In genomic region chr9:90219548-90220118, GRCh38 we compare ENCODE assay signal across 8 cellular contexts.
A peak's percentile ranks its signal among the peaks of the same experiment; 100 is the strongest.
DNase-seq lines count a peak whose midpoint lies in the region; ATAC-seq, FAIRE-seq and TF ChIP-seq lines count a peak whose summit lies in the region.

No MANE protein-coding gene starts in this region.

- no peaks in the 10 kb centered on the region for H3K9me3 Mint-ChIP-seq in activated CD8-positive, alpha-beta memory T cell treated with anti-CD3 and anti-CD28 coated beads, Interleukin-2, amount 10 ng/mL, durations not matched to agents 7 days and 5 days (ENCODE audit: low read depth)

- H3K27ac ChIP-seq in kidney (ENCODE audit: low read depth in 2 of 2, low read length in 2 of 2) (no peak overlapping the region), tibial nerve (no peak overlapping the region)

- CTCF ChIA-PET in activated CD8-positive, alpha-beta memory T cell treated with anti-CD3 and anti-CD28 coated beads, Interleukin-2, amount 10 ng/mL, durations not matched to agents 7 days and 5 days (lab: Charles Lee), result no interaction called here

- no peaks in the 10 kb centered on the region for H3K36me3 ChIP-seq in kidney (ENCODE audit: control insufficient read depth in 1 of 2, insufficient read depth in 2 of 2, low read length in 2 of 2)
- no peaks in the 10 kb centered on the region for H3K36me3 ChIP-seq in tibial nerve

- intact Hi-C loops in kidney (cut with DNase I), result no loop called here

- DNase-seq in activated CD8-positive, alpha-beta memory T cell treated with anti-CD3 and anti-CD28 coated beads, Interleukin-2, amount 10 ng/mL, durations not matched to agents 7 days and 5 days, result peak; percentile 48
- DNase-seq in activated CD8-positive, alpha-beta memory T cell treated with anti-CD3 and anti-CD28 coated beads for 24 hours, result no peak
- DNase-seq in activated CD8-positive, alpha-beta memory T cell treated with anti-CD3 and anti-CD28 coated beads, Interleukin-2, amount 50 U/mL, for 48 hours, result peak; percentile 61
- DNase-seq in kidney (peak; percentile 77), tibial nerve (ENCODE audit: low spot score in 2 of 2) (peak in 1 of 2 donors; percentile 15), cerebellar nuclear complex (lab: John Stamatoyannopoulos, UW) (no peak)

- peaks cover 2% of the 10 kb centered on the region for H3K27me3 Mint-ChIP-seq in activated CD8-positive, alpha-beta memory T cell treated with anti-CD3 and anti-CD28 coated beads, Interleukin-2, amount 10 ng/mL, durations not matched to agents 7 days and 5 days

- H3K9ac ChIP-seq in kidney (ENCODE audit: low read length in 2 of 2), result no peak overlapping the region

- TF ChIP-seq POLR2A in tibial nerve (IDR thresholded peaks at IDR 0.05), result no peak

- no peak overlapping the region for H3K4me3 ChIP-seq in kidney (ENCODE audit: low read length in 2 of 2)
- no peak overlapping the region for H3K4me3 ChIP-seq in tibial nerve

- no peak overlapping the region for H3K27ac Mint-ChIP-seq in activated CD8-positive, alpha-beta memory T cell treated with anti-CD3 and anti-CD28 coated beads, Interleukin-2, amount 10 ng/mL, durations not matched to agents 7 days and 5 days

- H3K27me3 ChIP-seq in tibial nerve, result no peaks in the 10 kb centered on the region

- TF ChIP-seq CTCF in kidney (IDR thresholded peaks at IDR 0.05; ENCODE audit: borderline replicate concordance, extremely low read depth, insufficient read depth) (peak; percentile 30), tibial nerve (IDR thresholded peaks at IDR 0.05) (peak in 3 of 5 experiments; percentile 9 to 38 (median 30))

- 33 to 44% methylated on average over 21 to 23 of the region's 27 CpGs for WGBS in tibial nerve, 2 donors

- no peaks in the 10 kb centered on the region for H3K36me3 Mint-ChIP-seq in activated CD8-positive, alpha-beta memory T cell treated with anti-CD3 and anti-CD28 coated beads, Interleukin-2, amount 10 ng/mL, durations not matched to agents 7 days and 5 days

- no peak for ATAC-seq in activated CD8-positive, alpha-beta memory T cell treated with anti-CD3 and anti-CD28 coated beads, Interleukin-2, amount 10 ng/mL, durations not matched to agents 7 days and 5 days
- ATAC-seq in GM18511 (IDR thresholded peaks at IDR 0.05; ENCODE audit: unreplicated experiment) (no peak), GM21515 (IDR thresholded peaks at IDR 0.05; ENCODE audit: unreplicated experiment) (no peak)

- no peaks in the 10 kb centered on the region for H3K4me1 Mint-ChIP-seq in activated CD8-positive, alpha-beta memory T cell treated with anti-CD3 and anti-CD28 coated beads, Interleukin-2, amount 10 ng/mL, durations not matched to agents 7 days and 5 days

- no peak for FAIRE-seq in kidney (lab: Jason Lieb, UNC)

- TF ChIP-seq EP300 in tibial nerve (IDR thresholded peaks at IDR 0.05), result no peak

- H3K4me1 ChIP-seq in kidney (ENCODE audit: control insufficient read depth in 1 of 2, insufficient read depth in 1 of 2, low read depth in 1 of 2, low read length in 2 of 2) (no peaks in the 10 kb centered on the region), tibial nerve (no peaks in the 10 kb centered on the region)

- H3K9me3 ChIP-seq in kidney (ENCODE audit: control insufficient read depth in 1 of 2, low read length in 2 of 2) (no peaks in the 10 kb centered on the region), tibial nerve (peaks cover 0 to 8% (median 0%) of the 10 kb centered on the region in 4 donors)

- H3K4me3 Mint-ChIP-seq in activated CD8-positive, alpha-beta memory T cell treated with anti-CD3 and anti-CD28 coated beads, Interleukin-2, amount 10 ng/mL, durations not matched to agents 7 days and 5 days, result no peak overlapping the region

Comparison
In these comparisons a context has a peak if more than half of its experiments do, and no peak if none do; other contexts are left out.
1. DNase-seq: peak in activated CD8-positive, alpha-beta memory T cell treated with anti-CD3 and anti-CD28 coated beads, Interleukin-2, amount 10 ng/mL, durations not matched to agents 7 days and 5 days (single experiment), activated CD8-positive, alpha-beta memory T cell treated with anti-CD3 and anti-CD28 coated beads, Interleukin-2, amount 50 U/mL, for 48 hours (single experiment) and kidney (single experiment); none in activated CD8-positive, alpha-beta memory T cell treated with anti-CD3 and anti-CD28 coated beads for 24 hours (single experiment) and cerebellar nuclear complex (0 of 2).